ENCODE assay signal across 26 cellular contexts in genomic region chr14:79758985-79759384, GRCh38.
"Had no signal": no experiment of that assay in that cellular context is flagged by ENCODE, and none has a peak within 500 bp of the region (broad histone marks: within the 10 kb centered on the region; RNA-seq: fewer than 3 reads in every experiment).

No MANE protein-coding gene starts in this region.

- H3K4me3 ChIP-seq: esophagus squamous epithelium, heart right ventricle, left lung, neural progenitor cell, right lobe of liver, thoracic aorta, tibial nerve, vagina had no signal

- H3K79me2 ChIP-seq: parathyroid adenoma had no signal

- H3K27me3 Mint-ChIP-seq: dendritic cell treated with granulocyte-macrophage colony-stimulating factor and Interleukin-4, amounts not matched to agents 40 ng/mL and 50 ng/mL, for 4 days; naive thymus-derived CD4-positive, alpha-beta T cell; stimulated activated naive B cell treated with anti-CD40 and anti-IgM and Interleukin-4, amounts not matched to agents 10 μg/mL and 1 μg/mL and 100 μg/mL, for 72 hours; stimulated activated naive CD8-positive, alpha-beta T cell treated with anti-CD3 and anti-CD28 coated beads, Interleukin-15, Interleukin-2, amounts not matched to agents 100 ng/mL and 50 ng/mL, for 24 hours had no signal

- H3K4me1 Mint-ChIP-seq: naive thymus-derived CD4-positive, alpha-beta T cell; neural progenitor cell; stimulated activated naive B cell treated with anti-CD40 and anti-IgM and Interleukin-4, amounts not matched to agents 10 μg/mL and 1 μg/mL and 100 μg/mL, for 72 hours had no signal

- H2AFZ ChIP-seq: neural progenitor cell, parathyroid adenoma had no signal

- H3K4me1 ChIP-seq: esophagus squamous epithelium, heart right ventricle, left lung, parathyroid adenoma, right lobe of liver, vagina had no signal

- H3K36me3 Mint-ChIP-seq: neural progenitor cell; stimulated activated naive B cell treated with anti-CD40 and anti-IgM and Interleukin-4, amounts not matched to agents 10 μg/mL and 1 μg/mL and 100 μg/mL, for 72 hours had no signal

- H3K27me3 ChIP-seq: esophagus squamous epithelium, heart right ventricle, left lung, neural progenitor cell, right lobe of liver, tibial nerve, vagina had no signal

- H3K27ac Mint-ChIP-seq: dendritic cell treated with granulocyte-macrophage colony-stimulating factor and Interleukin-4, amounts not matched to agents 40 ng/mL and 50 ng/mL, for 4 days; naive thymus-derived CD4-positive, alpha-beta T cell; neural progenitor cell; progenitor cell of endocrine pancreas; stimulated activated naive B cell treated with anti-CD40 and anti-IgM and Interleukin-4, amounts not matched to agents 10 μg/mL and 1 μg/mL and 100 μg/mL, for 72 hours; stimulated activated naive CD8-positive, alpha-beta T cell treated with anti-CD3 and anti-CD28 coated beads, Interleukin-15, Interleukin-2, amounts not matched to agents 100 ng/mL and 50 ng/mL, for 24 hours had no signal

- H3K9me3 Mint-ChIP-seq: dendritic cell treated with granulocyte-macrophage colony-stimulating factor and Interleukin-4, amounts not matched to agents 40 ng/mL and 50 ng/mL, for 4 days; nephron; neural progenitor cell had no signal

- H3K9ac ChIP-seq: neural progenitor cell, parathyroid adenoma had no signal

- H3K36me3 ChIP-seq: esophagus squamous epithelium, heart right ventricle, left lung, neural progenitor cell, right lobe of liver, thoracic aorta, tibial nerve, vagina had no signal

- H3K27ac ChIP-seq: esophagus squamous epithelium, heart right ventricle, left lung, neural progenitor cell, parathyroid adenoma, right lobe of liver, thoracic aorta, tibial nerve, vagina had no signal

- H3K4me2 ChIP-seq: neural progenitor cell had no signal

- ATAC-seq: heart right ventricle; left cardiac atrium; left lung; naive thymus-derived CD4-positive, alpha-beta T cell; right lobe of liver; stimulated activated naive B cell treated with anti-CD40 and anti-IgM and Interleukin-4, amounts not matched to agents 10 μg/mL and 1 μg/mL and 100 μg/mL, for 72 hours had no signal

- DNase-seq: effector CD8-positive, alpha-beta T cell; erythroblast; esophagus squamous epithelium; foreskin melanocyte; glutamatergic neuron; heart right ventricle; hippocampal formation; left cardiac atrium; left lung; mesenchymal stem cell; midbrain; naive thymus-derived CD4-positive, alpha-beta T cell; right lobe of liver; small intestine; stimulated activated CD4-positive, alpha-beta T cell treated with anti-CD3 and anti-CD28 coated beads, Interleukin-15, amount 100 ng/mL, for 24 hours; stimulated activated CD4-positive, alpha-beta T cell treated with anti-CD3 and anti-CD28 coated beads, Interleukin-2, amount 100 ng/mL, for 48 hours; stimulated activated naive B cell treated with anti-CD40 and anti-IgM and Interleukin-4, amounts not matched to agents 10 μg/mL and 1 μg/mL and 100 μg/mL, for 72 hours had no signal

- H3K9me3 ChIP-seq: esophagus squamous epithelium, left lung, right lobe of liver, thoracic aorta, tibial nerve, vagina had no signal

- H3K4me3 Mint-ChIP-seq: dendritic cell treated with granulocyte-macrophage colony-stimulating factor and Interleukin-4, amounts not matched to agents 40 ng/mL and 50 ng/mL, for 4 days; naive thymus-derived CD4-positive, alpha-beta T cell; nephron; neural progenitor cell; stimulated activated naive B cell treated with anti-CD40 and anti-IgM and Interleukin-4, amounts not matched to agents 10 μg/mL and 1 μg/mL and 100 μg/mL, for 72 hours; stimulated activated naive CD8-positive, alpha-beta T cell treated with anti-CD3 and anti-CD28 coated beads, Interleukin-15, Interleukin-2, amounts not matched to agents 100 ng/mL and 50 ng/mL, for 24 hours had no signal
